ENCODE assay signal across 1 cellular context in the genomic region with DNA sequence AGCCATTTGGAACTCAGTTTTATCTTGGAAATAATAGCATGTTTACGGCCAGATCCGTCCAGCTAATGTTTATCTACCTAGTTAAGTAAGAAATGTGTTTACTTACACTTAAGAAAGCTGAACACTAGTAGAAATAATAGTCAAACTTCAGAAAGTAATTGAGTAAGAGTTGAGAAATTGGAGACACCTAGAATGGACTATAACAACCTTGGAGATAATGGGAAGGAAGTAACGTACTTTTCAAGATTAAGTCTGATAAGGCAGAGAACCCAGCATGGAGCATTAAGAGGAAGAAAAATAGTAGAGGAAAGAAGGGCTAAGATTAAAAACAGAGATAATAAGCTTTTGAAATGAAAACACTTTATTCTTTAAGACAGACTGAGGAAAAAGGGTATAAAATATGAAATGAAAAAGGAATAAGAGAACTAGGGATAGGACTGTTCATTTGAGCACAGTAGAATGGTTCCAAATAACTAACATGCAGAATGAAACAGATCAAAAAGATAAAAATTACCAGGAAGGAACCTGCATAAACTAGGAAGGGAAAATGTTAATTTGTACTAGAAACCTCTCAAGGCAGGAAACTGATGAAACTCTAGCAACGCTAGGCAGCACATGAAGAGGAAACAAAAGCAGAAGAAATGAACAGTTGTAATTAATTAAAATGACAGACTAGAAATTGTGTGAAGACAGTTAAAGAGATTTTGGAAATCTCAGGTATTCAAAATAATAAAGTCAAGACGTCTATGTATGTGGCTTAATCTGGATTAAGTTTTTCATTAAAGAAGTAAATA.
TF ChIP-seq lines count a peak whose summit lies in the region.

No MANE protein-coding gene starts in this region.

TF ChIP-seq in K562, 482 proteins besides CTCF, POLR2A, EP300 and RAD21 (continued from another document):
- TF ChIP-seq, protein P1, sequence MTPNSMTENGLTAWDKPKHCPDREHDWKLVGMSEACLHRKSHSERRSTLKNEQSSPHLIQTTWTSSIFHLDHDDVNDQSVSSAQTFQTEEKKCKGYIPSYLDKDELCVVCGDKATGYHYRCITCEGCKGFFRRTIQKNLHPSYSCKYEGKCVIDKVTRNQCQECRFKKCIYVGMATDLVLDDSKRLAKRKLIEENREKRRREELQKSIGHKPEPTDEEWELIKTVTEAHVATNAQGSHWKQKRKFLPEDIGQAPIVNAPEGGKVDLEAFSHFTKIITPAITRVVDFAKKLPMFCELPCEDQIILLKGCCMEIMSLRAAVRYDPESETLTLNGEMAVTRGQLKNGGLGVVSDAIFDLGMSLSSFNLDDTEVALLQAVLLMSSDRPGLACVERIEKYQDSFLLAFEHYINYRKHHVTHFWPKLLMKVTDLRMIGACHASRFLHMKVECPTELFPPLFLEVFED (CRISPR knock-in tag; conservative IDR thresholded peaks at IDR 0.05) = no peak
- no peak for TF ChIP-seq EP400 (IDR thresholded peaks at IDR 0.05)
